In the genomic region with DNA sequence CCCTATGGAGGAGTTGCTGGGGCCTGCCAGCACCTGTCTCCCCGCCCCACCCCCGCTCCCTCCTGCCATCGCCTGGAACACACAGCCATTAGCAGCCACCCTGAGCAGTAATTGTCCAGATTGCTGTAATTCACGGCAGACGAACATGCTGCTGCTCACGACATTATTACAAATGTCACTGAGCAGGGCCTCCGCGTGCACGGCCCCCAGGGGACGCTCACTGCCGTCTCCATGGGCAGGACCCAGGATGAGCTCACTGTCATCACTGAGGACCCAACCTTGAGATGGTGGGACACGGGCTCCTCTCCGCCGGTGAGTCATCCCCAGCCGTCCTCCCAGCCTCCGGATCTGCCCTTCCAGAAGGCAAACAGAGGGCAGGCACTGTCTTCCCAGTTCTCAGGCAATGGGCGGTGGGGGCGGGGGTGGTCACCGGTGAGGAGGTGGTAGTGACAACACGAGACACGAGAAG, we compare ENCODE assay signal across 15 cellular contexts.
DNase-seq lines count a peak whose midpoint lies in the region; ATAC-seq, FAIRE-seq and TF ChIP-seq lines count a peak whose summit lies in the region.
"Had no signal": no experiment of that assay in that cellular context is flagged by ENCODE, and none has a peak within 500 bp of the region (broad histone marks: within the 10 kb centered on the region; RNA-seq: fewer than 3 reads in every experiment).

No MANE protein-coding gene starts in this region.

- intact Hi-C loops in right lobe of liver (cut with DNase I): no loop called here

- H3K9me3 ChIP-seq in A549 (no peaks in the 10 kb centered on the region), neural cell (ENCODE audit: low read length) (no peaks in the 10 kb centered on the region), right lobe of liver (no peaks in the 10 kb centered on the region), hepatocyte (ENCODE audit: low read depth) (no peaks in the 10 kb centered on the region)

- H3K4me1 ChIP-seq in A549 (peaks cover 94% of the 10 kb centered on the region), right lobe of liver (peaks cover 0 to 37% (median 18%) of the 10 kb centered on the region in 4 donors), hepatocyte (ENCODE audit: insufficient read depth) (peaks cover 16% of the 10 kb centered on the region)

- POLR2A ChIA-PET in A549 (lab: Yijun Ruan, JAX): no interaction called here

- H3K27me3 ChIP-seq in neural cell (ENCODE audit: insufficient read depth, low read depth, low read length) (no peaks in the 10 kb centered on the region), right lobe of liver (no peaks in the 10 kb centered on the region), hepatocyte (no peaks in the 10 kb centered on the region)

- peaks cover 3% of the 10 kb centered on the region for H3F3A ChIP-seq in neural cell (ENCODE audit: insufficient read depth, low read length, poor library complexity, severe bottlenecking)

- peak overlapping the region; percentile 47 for H3K9ac ChIP-seq in neural cell (ENCODE audit: low read length)

- H3K4me2 ChIP-seq in A549: peak overlapping the region; percentile 97
- H3K4me2 ChIP-seq in neural cell (ENCODE audit: low read length): no peak overlapping the region
- no peak overlapping the region for H3K4me2 ChIP-seq in hepatocyte

- TF ChIP-seq RAD21 in A549 (conservative IDR thresholded peaks at IDR 0.05 in 1 of 2, IDR thresholded peaks at IDR 0.05 in 1 of 2) (peak; percentile 36 to 49), neural cell (conservative IDR thresholded peaks at IDR 0.05) (peak; percentile 53)

- ATAC-seq in A549 (no peak), right lobe of liver (no peak)
- ATAC-seq: K562, left cardiac atrium had no signal

- WGBS in A549 (ENCODE audit: missing lambda C conversion rate): 33% methylated on average over 12 of the region's 21 CpGs
- 74% methylated on average over 8 of the region's 21 CpGs for WGBS in right lobe of liver (ENCODE audit: insufficient coverage, low coverage, low lambda C conversion rate, missing lambda C conversion rate)
- WGBS in hepatocyte (ENCODE audit: low lambda C conversion rate, missing lambda C conversion rate): 86% methylated on average over 21 of the region's 21 CpGs

- H2AFZ ChIP-seq in neural cell (ENCODE audit: low read depth, low read length) (no peak overlapping the region), hepatocyte (no peak overlapping the region)

- H3K9me2 ChIP-seq in neural cell (ENCODE audit: insufficient read depth, low read length) (no peaks in the 10 kb centered on the region), hepatocyte (replicated peaks; ENCODE audit: insufficient read depth) (no peaks in the 10 kb centered on the region)

- no peak; a peak in 1 of 5 replicates for TF ChIP-seq EP300 in A549 (IDR thresholded peaks at IDR 0.05)
- peak; percentile 63 for TF ChIP-seq EP300 in neural cell (conservative IDR thresholded peaks at IDR 0.05; ENCODE audit: poor library complexity, severe bottlenecking)

- TF ChIP-seq CTCF in A549 (IDR thresholded peaks at IDR 0.05): no peak; the same call in 2 of the 3 replicates
- peak; percentile 45 for TF ChIP-seq CTCF in neural cell (IDR thresholded peaks at IDR 0.05; ENCODE audit: poor library complexity, severe bottlenecking)
- TF ChIP-seq CTCF in right lobe of liver (IDR thresholded peaks at IDR 0.05): no peak
- no peak for TF ChIP-seq CTCF in hepatocyte (IDR thresholded peaks at IDR 0.05; ENCODE audit: poor library complexity)

- no peak overlapping the region for H3K4me3 ChIP-seq in A549
- peak overlapping the region; percentile 48 for H3K4me3 ChIP-seq in neural cell (ENCODE audit: low read length)
- H3K4me3 ChIP-seq in right lobe of liver: no peak overlapping the region
- no peak overlapping the region for H3K4me3 ChIP-seq in hepatocyte
- H3K4me3 ChIP-seq: K562 had no signal

- H3K79me2 ChIP-seq in neural cell (replicated peaks; ENCODE audit: insufficient read depth, low read length): no peaks in the 10 kb centered on the region
- H3K79me2 ChIP-seq in hepatocyte: peaks cover 9% of the 10 kb centered on the region

- DNase-seq in A549 (ENCODE audit: low read depth in 1 of 2, low spot score in 1 of 2): peak in 1 of 2 experiments; percentile 78
- DNase-seq in NCI-H1436 (lab: John Stamatoyannopoulos, UW): peak; percentile 85
- no peak for DNase-seq in GM19238 (ENCODE audit: insufficient read length, low spot score)
- DNase-seq in right lobe of liver: no peak
- no peak for DNase-seq in hepatocyte (ENCODE audit: low spot score)
- DNase-seq in activated CD4-positive, alpha-beta T cell treated with anti-CD3 and anti-CD28 coated beads for 1 hour: no peak
- DNase-seq: activated naive CD8-positive, alpha-beta T cell treated with anti-CD3 and anti-CD28 coated beads, Interleukin-2, amount 10 ng/mL, durations not matched to agents 7 days and 5 days; effector CD8-positive, alpha-beta T cell; left cardiac atrium; NCI-H226; SHP77 treated with DMSO at 0.1 percent for 48 hours had no signal

- no peak for FAIRE-seq in A549 (lab: Jason Lieb, UNC)
- FAIRE-seq: frontal cortex, K562 had no signal

- H3K36me3 ChIP-seq in neural cell (ENCODE audit: insufficient read depth, low read length) (no peaks in the 10 kb centered on the region), right lobe of liver (peaks cover 0 to 11% (median 0%) of the 10 kb centered on the region in 4 donors), hepatocyte (replicated peaks; ENCODE audit: insufficient read depth, low read depth) (no peaks in the 10 kb centered on the region)

- TF ChIP-seq POLR2A in A549 (IDR thresholded peaks at IDR 0.05; ENCODE audit: low read length) (no peak), right lobe of liver (IDR thresholded peaks at IDR 0.05) (no peak)

- H3K27ac ChIP-seq in A549: peak overlapping the region; percentile 99 to 100
- peak overlapping the region; percentile 38 for H3K27ac ChIP-seq in angular gyrus (ENCODE audit: low read depth, low read length)
- H3K27ac ChIP-seq in neural cell (ENCODE audit: low read length): peak overlapping the region; percentile 78
- no peak overlapping the region for H3K27ac ChIP-seq in right lobe of liver
- H3K27ac ChIP-seq in hepatocyte: no peak overlapping the region

- no peaks in the 10 kb centered on the region for H4K20me1 ChIP-seq in neural cell (ENCODE audit: insufficient read depth)
- peaks cover 12% of the 10 kb centered on the region for H4K20me1 ChIP-seq in hepatocyte (ENCODE audit: insufficient read depth, poor library complexity, severe bottlenecking)

- CTCF ChIA-PET in A549 (lab: Yijun Ruan, JAX): interaction anchor here (0.6 to 10.2 kb wide), 8 partner anchors 6 to 371 kb away, joined by 3 to 100 read pairs (median 20); no protein-coding TSS in a partner anchor

TF ChIP-seq in A549, 52 proteins besides CTCF, POLR2A, EP300 and RAD21 (continues in another document):
- TF ChIP-seq FOSL2 (IDR thresholded peaks at IDR 0.05) (no peak; the same call in 1 of the 2 replicates), FOSL2 (CRISPR knock-in tag; IDR thresholded peaks at IDR 0.05) (peak; percentile 89), TFCP2L1 (CRISPR knock-in tag; IDR thresholded peaks at IDR 0.05) (no peak)
- TF ChIP-seq, protein P1, sequence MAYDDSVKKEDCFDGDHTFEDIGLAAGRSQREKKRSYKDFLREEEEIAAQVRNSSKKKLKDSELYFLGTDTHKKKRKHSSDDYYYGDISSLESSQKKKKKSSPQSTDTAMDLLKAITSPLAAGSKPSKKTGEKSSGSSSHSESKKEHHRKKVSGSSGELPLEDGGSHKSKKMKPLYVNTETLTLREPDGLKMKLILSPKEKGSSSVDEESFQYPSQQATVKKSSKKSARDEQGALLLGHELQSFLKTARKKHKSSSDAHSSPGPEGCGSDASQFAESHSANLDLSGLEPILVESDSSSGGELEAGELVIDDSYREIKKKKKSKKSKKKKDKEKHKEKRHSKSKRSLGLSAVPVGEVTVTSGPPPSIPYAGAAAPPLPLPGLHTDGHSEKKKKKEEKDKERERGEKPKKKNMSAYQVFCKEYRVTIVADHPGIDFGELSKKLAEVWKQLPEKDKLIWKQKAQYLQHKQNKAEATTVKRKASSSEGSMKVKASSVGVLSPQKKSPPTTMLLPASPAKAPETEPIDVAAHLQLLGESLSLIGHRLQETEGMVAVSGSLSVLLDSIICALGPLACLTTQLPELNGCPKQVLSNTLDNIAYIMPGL (CRISPR knock-in tag; IDR thresholded peaks at IDR 0.05; ENCODE audit: borderline replicate concordance): no peak

TF ChIP-seq in neural cell, 6 proteins besides CTCF, POLR2A, EP300 and RAD21:
- TF ChIP-seq POLR2AphosphoS5 (IDR thresholded peaks at IDR 0.05): peak; percentile 75
- TF ChIP-seq, protein P2, sequence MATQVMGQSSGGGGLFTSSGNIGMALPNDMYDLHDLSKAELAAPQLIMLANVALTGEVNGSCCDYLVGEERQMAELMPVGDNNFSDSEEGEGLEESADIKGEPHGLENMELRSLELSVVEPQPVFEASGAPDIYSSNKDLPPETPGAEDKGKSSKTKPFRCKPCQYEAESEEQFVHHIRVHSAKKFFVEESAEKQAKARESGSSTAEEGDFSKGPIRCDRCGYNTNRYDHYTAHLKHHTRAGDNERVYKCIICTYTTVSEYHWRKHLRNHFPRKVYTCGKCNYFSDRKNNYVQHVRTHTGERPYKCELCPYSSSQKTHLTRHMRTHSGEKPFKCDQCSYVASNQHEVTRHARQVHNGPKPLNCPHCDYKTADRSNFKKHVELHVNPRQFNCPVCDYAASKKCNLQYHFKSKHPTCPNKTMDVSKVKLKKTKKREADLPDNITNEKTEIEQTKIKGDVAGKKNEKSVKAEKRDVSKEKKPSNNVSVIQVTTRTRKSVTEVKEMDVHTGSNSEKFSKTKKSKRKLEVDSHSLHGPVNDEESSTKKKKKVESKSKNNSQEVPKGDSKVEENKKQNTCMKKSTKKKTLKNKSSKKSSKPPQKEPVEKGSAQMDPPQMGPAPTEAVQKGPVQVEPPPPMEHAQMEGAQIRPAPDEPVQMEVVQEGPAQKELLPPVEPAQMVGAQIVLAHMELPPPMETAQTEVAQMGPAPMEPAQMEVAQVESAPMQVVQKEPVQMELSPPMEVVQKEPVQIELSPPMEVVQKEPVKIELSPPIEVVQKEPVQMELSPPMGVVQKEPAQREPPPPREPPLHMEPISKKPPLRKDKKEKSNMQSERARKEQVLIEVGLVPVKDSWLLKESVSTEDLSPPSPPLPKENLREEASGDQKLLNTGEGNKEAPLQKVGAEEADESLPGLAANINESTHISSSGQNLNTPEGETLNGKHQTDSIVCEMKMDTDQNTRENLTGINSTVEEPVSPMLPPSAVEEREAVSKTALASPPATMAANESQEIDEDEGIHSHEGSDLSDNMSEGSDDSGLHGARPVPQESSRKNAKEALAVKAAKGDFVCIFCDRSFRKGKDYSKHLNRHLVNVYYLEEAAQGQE (IDR thresholded peaks at IDR 0.05; ENCODE audit: borderline replicate concordance): peak; percentile 4
- no peak for TF ChIP-seq MXI1 (conservative IDR thresholded peaks at IDR 0.05; ENCODE audit: poor library complexity, severe bottlenecking)
- peak; percentile 51 for TF ChIP-seq SMC3 (conservative IDR thresholded peaks at IDR 0.05; ENCODE audit: poor library complexity)
TF ChIP-seq in neural cell: peak in this region for 3.

Comparison
In these comparisons a context has a peak if more than half of its experiments do, and no peak if none do; other contexts are left out.
1. H3K27ac ChIP-seq: peak in A549 (2 of 2), angular gyrus (single experiment) and neural cell (single experiment); none in right lobe of liver (0 of 3) and hepatocyte (single experiment).